In the genomic region with DNA sequence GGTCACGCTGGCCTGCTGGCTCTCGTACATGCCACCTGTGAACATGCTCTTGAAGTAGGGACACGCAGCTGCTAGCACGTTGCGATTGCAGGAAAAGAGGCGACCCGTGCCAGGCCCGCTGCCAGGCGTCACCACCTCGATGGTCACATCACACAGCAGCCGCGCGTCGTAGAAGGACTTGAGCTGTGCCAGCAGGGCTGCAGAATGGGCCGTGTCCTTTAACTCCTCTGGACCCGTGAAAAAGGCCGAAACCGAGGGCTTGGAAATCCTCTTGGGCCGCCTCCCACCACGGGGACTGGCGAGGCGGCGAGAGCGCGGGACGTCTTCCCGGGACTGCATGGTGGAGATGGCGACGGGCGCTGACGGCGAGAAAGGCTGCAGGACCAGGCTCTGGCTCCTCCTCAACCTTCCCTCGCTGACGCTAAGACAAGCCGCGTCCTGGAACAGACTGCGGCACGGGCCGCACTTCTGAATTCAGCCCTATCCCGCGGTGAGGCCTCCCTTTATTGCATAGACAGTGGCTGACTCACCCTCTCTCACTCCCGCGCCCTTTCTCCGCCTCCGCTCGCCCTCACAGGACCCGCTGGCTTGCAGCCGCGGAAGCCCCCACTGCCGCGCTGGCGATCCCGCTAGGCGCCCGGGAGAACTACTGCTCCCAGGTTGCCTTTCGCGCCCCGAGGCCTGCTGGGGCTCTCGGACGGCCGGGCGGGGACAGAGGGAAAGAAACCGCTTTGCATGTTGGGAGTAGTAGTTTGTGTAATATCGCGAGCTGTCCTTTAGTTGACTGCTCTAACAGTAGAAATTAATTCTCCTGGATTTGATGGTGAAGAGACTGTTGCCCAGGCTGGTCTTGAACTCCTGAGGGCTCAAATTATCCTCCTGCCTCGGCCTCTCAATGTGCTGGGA, we compare ENCODE assay signal across 1 cellular context.
TF ChIP-seq lines count a peak whose summit lies in the region.

A gene with protein sequence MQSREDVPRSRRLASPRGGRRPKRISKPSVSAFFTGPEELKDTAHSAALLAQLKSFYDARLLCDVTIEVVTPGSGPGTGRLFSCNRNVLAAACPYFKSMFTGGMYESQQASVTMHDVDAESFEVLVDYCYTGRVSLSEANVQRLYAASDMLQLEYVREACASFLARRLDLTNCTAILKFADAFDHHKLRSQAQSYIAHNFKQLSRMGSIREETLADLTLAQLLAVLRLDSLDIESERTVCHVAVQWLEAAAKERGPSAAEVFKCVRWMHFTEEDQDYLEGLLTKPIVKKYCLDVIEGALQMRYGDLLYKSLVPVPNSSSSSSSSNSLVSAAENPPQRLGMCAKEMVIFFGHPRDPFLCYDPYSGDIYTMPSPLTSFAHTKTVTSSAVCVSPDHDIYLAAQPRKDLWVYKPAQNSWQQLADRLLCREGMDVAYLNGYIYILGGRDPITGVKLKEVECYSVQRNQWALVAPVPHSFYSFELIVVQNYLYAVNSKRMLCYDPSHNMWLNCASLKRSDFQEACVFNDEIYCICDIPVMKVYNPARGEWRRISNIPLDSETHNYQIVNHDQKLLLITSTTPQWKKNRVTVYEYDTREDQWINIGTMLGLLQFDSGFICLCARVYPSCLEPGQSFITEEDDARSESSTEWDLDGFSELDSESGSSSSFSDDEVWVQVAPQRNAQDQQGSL (minus strand): TSS at position 651 of the 906 bp plus-strand sequence. CDS start 312 bp downstream, at position 339.

TF ChIP-seq in HEK293, 187 proteins besides CTCF, POLR2A, EP300 and RAD21 (continued from another document and continues in another):
- TF ChIP-seq, protein P1, sequence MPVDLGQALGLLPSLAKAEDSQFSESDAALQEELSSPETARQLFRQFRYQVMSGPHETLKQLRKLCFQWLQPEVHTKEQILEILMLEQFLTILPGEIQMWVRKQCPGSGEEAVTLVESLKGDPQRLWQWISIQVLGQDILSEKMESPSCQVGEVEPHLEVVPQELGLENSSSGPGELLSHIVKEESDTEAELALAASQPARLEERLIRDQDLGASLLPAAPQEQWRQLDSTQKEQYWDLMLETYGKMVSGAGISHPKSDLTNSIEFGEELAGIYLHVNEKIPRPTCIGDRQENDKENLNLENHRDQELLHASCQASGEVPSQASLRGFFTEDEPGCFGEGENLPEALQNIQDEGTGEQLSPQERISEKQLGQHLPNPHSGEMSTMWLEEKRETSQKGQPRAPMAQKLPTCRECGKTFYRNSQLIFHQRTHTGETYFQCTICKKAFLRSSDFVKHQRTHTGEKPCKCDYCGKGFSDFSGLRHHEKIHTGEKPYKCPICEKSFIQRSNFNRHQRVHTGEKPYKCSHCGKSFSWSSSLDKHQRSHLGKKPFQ (tag by site-specific recombination; IDR thresholded peaks at IDR 0.05) = 0 out of 2 replicates have a peak, but pooled peaks have one; percentile 11
- TF ChIP-seq RBAK (tag by site-specific recombination; IDR thresholded peaks at IDR 0.05) (no peak), ZNF404 (tag by site-specific recombination; IDR thresholded peaks at IDR 0.05) (no peak), TCF7L2 (IDR thresholded peaks at IDR 0.05; ENCODE audit: borderline replicate concordance, low read depth, low read length) (no peak), FEZF1 (tag by site-specific recombination; IDR thresholded peaks at IDR 0.05) (peak; percentile 64; the same call in 1 of the 2 replicates), ZNF561 (tag by site-specific recombination; IDR thresholded peaks at IDR 0.05; ENCODE audit: borderline replicate concordance) (no peak), SP2 (tag by site-specific recombination; IDR thresholded peaks at IDR 0.05) (peak; percentile 67), ZNF169 (tag by site-specific recombination; IDR thresholded peaks at IDR 0.05) (no peak), ZBTB21 (tag by site-specific recombination; IDR thresholded peaks at IDR 0.05) (peak; percentile 79; the same call in 1 of the 2 replicates), ZNF707 (tag by site-specific recombination; IDR thresholded peaks at IDR 0.05) (no peak), ZNF391 (tag by site-specific recombination; IDR thresholded peaks at IDR 0.05; ENCODE audit: borderline replicate concordance, low read depth) (peak; percentile 26; the same call in 1 of the 2 replicates), MZF1 (tag by site-specific recombination; IDR thresholded peaks at IDR 0.05; ENCODE audit: borderline replicate concordance) (no peak), ZNF677 (tag by site-specific recombination; IDR thresholded peaks at IDR 0.05) (0 out of 2 replicates have a peak, but pooled peaks have one; percentile 5), ZNF335 (tag by site-specific recombination; conservative IDR thresholded peaks at IDR 0.05) (peak; percentile 91), ZNF184 (tag by site-specific recombination; IDR thresholded peaks at IDR 0.05) (peak; percentile 64; the same call in 1 of the 2 replicates), ZNF19 (tag by site-specific recombination; IDR thresholded peaks at IDR 0.05; ENCODE audit: low read depth) (no peak), ZNF221 (tag by site-specific recombination; IDR thresholded peaks at IDR 0.05; ENCODE audit: borderline replicate concordance) (no peak), OSR2 (tag by site-specific recombination; IDR thresholded peaks at IDR 0.05) (peak; percentile 45), KLF7 (tag by site-specific recombination; IDR thresholded peaks at IDR 0.05; ENCODE audit: borderline replicate concordance) (no peak), ZNF140 (tag by site-specific recombination; IDR thresholded peaks at IDR 0.05) (no peak), ZNF555 (tag by site-specific recombination; conservative IDR thresholded peaks at IDR 0.05) (no peak), YY1 (tag by site-specific recombination; IDR thresholded peaks at IDR 0.05) (peak; percentile 85), ZNF549 (tag by site-specific recombination; IDR thresholded peaks at IDR 0.05) (no peak), ZNF626 (tag by site-specific recombination; IDR thresholded peaks at IDR 0.05) (no peak), ZFP37 (tag by site-specific recombination; IDR thresholded peaks at IDR 0.05) (0 out of 2 replicates have a peak, but pooled peaks have one; percentile 60), ZFP69B (tag by site-specific recombination; IDR thresholded peaks at IDR 0.05) (peak; percentile 80), ZNF610 (tag by site-specific recombination; IDR thresholded peaks at IDR 0.05; ENCODE audit: borderline replicate concordance) (0 out of 2 replicates have a peak, but pooled peaks have one; percentile 57), ZNF629 (tag by site-specific recombination; IDR thresholded peaks at IDR 0.05) (peak; percentile 92)
- TF ChIP-seq, protein P2, sequence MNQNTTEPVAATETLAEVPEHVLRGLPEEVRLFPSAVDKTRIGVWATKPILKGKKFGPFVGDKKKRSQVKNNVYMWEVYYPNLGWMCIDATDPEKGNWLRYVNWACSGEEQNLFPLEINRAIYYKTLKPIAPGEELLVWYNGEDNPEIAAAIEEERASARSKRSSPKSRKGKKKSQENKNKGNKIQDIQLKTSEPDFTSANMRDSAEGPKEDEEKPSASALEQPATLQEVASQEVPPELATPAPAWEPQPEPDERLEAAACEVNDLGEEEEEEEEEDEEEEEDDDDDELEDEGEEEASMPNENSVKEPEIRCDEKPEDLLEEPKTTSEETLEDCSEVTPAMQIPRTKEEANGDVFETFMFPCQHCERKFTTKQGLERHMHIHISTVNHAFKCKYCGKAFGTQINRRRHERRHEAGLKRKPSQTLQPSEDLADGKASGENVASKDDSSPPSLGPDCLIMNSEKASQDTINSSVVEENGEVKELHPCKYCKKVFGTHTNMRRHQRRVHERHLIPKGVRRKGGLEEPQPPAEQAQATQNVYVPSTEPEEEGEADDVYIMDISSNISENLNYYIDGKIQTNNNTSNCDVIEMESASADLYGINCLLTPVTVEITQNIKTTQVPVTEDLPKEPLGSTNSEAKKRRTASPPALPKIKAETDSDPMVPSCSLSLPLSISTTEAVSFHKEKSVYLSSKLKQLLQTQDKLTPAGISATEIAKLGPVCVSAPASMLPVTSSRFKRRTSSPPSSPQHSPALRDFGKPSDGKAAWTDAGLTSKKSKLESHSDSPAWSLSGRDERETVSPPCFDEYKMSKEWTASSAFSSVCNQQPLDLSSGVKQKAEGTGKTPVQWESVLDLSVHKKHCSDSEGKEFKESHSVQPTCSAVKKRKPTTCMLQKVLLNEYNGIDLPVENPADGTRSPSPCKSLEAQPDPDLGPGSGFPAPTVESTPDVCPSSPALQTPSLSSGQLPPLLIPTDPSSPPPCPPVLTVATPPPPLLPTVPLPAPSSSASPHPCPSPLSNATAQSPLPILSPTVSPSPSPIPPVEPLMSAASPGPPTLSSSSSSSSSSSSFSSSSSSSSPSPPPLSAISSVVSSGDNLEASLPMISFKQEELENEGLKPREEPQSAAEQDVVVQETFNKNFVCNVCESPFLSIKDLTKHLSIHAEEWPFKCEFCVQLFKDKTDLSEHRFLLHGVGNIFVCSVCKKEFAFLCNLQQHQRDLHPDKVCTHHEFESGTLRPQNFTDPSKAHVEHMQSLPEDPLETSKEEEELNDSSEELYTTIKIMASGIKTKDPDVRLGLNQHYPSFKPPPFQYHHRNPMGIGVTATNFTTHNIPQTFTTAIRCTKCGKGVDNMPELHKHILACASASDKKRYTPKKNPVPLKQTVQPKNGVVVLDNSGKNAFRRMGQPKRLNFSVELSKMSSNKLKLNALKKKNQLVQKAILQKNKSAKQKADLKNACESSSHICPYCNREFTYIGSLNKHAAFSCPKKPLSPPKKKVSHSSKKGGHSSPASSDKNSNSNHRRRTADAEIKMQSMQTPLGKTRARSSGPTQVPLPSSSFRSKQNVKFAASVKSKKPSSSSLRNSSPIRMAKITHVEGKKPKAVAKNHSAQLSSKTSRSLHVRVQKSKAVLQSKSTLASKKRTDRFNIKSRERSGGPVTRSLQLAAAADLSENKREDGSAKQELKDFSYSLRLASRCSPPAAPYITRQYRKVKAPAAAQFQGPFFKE (tag by site-specific recombination; IDR thresholded peaks at IDR 0.05; ENCODE audit: borderline replicate concordance) = no peak
- TF ChIP-seq, protein P3, sequence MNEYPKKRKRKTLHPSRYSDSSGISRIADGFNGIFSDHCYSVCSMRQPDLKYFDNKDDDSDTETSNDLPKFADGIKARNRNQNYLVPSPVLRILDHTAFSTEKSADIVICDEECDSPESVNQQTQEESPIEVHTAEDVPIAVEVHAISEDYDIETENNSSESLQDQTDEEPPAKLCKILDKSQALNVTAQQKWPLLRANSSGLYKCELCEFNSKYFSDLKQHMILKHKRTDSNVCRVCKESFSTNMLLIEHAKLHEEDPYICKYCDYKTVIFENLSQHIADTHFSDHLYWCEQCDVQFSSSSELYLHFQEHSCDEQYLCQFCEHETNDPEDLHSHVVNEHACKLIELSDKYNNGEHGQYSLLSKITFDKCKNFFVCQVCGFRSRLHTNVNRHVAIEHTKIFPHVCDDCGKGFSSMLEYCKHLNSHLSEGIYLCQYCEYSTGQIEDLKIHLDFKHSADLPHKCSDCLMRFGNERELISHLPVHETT (tag by site-specific recombination; IDR thresholded peaks at IDR 0.05) = peak; percentile 78; the same call in 1 of the 2 replicates
- TF ChIP-seq, protein P4, sequence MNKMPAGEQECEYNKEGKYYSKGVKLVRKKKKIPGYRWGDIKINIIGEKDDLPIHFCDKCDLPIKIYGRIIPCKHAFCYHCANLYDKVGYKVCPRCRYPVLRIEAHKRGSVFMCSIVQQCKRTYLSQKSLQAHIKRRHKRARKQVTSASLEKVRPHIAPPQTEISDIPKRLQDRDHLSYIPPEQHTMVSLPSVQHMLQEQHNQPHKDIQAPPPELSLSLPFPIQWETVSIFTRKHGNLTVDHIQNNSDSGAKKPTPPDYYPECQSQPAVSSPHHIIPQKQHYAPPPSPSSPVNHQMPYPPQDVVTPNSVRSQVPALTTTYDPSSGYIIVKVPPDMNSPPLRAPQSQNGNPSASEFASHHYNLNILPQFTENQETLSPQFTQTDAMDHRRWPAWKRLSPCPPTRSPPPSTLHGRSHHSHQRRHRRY (tag by site-specific recombination; IDR thresholded peaks at IDR 0.05) = no peak
- TF ChIP-seq, protein P5, sequence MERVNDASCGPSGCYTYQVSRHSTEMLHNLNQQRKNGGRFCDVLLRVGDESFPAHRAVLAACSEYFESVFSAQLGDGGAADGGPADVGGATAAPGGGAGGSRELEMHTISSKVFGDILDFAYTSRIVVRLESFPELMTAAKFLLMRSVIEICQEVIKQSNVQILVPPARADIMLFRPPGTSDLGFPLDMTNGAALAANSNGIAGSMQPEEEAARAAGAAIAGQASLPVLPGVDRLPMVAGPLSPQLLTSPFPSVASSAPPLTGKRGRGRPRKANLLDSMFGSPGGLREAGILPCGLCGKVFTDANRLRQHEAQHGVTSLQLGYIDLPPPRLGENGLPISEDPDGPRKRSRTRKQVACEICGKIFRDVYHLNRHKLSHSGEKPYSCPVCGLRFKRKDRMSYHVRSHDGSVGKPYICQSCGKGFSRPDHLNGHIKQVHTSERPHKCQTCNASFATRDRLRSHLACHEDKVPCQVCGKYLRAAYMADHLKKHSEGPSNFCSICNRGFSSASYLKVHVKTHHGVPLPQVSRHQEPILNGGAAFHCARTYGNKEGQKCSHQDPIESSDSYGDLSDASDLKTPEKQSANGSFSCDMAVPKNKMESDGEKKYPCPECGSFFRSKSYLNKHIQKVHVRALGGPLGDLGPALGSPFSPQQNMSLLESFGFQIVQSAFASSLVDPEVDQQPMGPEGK (tag by site-specific recombination; IDR thresholded peaks at IDR 0.05) = peak; percentile 98
- TF ChIP-seq, protein P6, sequence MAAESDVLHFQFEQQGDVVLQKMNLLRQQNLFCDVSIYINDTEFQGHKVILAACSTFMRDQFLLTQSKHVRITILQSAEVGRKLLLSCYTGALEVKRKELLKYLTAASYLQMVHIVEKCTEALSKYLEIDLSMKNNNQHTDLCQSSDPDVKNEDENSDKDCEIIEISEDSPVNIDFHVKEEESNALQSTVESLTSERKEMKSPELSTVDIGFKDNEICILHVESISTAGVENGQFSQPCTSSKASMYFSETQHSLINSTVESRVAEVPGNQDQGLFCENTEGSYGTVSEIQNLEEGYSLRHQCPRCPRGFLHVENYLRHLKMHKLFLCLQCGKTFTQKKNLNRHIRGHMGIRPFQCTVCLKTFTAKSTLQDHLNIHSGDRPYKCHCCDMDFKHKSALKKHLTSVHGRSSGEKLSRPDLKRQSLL (tag by site-specific recombination; IDR thresholded peaks at IDR 0.05) = peak; percentile 53; the same call in 1 of the 2 replicates
- TF ChIP-seq, protein P7, sequence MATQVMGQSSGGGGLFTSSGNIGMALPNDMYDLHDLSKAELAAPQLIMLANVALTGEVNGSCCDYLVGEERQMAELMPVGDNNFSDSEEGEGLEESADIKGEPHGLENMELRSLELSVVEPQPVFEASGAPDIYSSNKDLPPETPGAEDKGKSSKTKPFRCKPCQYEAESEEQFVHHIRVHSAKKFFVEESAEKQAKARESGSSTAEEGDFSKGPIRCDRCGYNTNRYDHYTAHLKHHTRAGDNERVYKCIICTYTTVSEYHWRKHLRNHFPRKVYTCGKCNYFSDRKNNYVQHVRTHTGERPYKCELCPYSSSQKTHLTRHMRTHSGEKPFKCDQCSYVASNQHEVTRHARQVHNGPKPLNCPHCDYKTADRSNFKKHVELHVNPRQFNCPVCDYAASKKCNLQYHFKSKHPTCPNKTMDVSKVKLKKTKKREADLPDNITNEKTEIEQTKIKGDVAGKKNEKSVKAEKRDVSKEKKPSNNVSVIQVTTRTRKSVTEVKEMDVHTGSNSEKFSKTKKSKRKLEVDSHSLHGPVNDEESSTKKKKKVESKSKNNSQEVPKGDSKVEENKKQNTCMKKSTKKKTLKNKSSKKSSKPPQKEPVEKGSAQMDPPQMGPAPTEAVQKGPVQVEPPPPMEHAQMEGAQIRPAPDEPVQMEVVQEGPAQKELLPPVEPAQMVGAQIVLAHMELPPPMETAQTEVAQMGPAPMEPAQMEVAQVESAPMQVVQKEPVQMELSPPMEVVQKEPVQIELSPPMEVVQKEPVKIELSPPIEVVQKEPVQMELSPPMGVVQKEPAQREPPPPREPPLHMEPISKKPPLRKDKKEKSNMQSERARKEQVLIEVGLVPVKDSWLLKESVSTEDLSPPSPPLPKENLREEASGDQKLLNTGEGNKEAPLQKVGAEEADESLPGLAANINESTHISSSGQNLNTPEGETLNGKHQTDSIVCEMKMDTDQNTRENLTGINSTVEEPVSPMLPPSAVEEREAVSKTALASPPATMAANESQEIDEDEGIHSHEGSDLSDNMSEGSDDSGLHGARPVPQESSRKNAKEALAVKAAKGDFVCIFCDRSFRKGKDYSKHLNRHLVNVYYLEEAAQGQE (tag by site-specific recombination; IDR thresholded peaks at IDR 0.05) = peak; percentile 21
